Comparison of ENCODE assay signal across 11 cellular contexts in the genomic region with DNA sequence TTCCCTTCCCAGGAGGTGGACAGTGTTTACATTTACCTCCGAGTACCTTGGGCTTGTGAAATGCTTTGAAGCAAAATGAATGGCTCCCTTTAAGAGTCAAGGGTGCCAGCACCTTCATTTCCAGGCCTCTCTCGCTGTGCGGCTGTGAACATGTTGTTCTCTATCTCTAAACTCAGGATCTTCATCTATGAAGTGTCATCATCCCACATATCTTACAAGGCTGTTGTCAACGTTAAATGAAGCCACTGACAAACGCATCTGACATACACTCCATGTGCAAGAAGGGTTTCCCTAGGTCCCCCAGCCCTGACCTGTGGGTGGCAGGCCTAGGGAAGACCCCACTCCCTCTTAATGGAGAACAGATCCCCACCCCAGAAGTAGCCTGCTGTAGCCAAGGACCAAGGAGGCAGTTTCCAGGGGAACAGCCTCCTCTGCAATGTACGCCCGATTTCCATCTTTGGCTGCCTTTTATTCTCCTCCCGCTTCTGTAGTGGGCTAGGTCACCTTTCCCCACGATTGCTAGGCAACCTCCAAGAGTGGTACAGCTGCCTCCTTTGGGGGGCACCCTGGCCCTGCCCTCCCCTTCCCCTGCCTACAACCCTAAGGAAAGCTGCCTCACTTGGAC. TPM values are rescaled to one million over a fixed set of nuclear protein-coding genes. Genes with fewer than 3 reads are reported as not detected.
DNase-seq lines count a peak whose midpoint lies in the region; ATAC-seq lines count a peak whose summit lies in the region.
"Had no signal": no experiment of that assay in that cellular context is flagged by ENCODE, and none has a peak within 500 bp of the region (broad histone marks: within the 10 kb centered on the region; RNA-seq: fewer than 3 reads in every experiment).

No MANE protein-coding gene starts in this region.

- H3K36me3 ChIP-seq in neuronal stem cell (replicated peaks in 1 of 2; ENCODE audit: control insufficient read depth in 2 of 2, insufficient read depth in 2 of 2, low read length in 2 of 2) = peaks cover 20 to 65% of the 10 kb centered on the region in 2 donors

- H2BK5ac ChIP-seq in neuronal stem cell (ENCODE audit: low read length) = no peak overlapping the region

- DNase-seq in EH (ENCODE audit: low read depth) (peak; percentile 17), T-helper 17 cell (no peak), epithelial cell of prostate (ENCODE audit: low read depth, low spot score) (no peak), neuronal stem cell (ENCODE audit: low spot score) (no peak)
- DNase-seq in stimulated activated effector memory CD8-positive, alpha-beta T cell treated with anti-CD3 and anti-CD28 coated beads, Interleukin-12 subunit alpha, Interleukin-12 subunit beta, amount 100 ng/mL, for 72 hours (ENCODE audit: low spot score in 2 of 2) = no peak
- DNase-seq: NCI-H1417 treated with DMSO at 0.1 percent for 48 hours; NCI-H446; psoas muscle; stimulated activated CD4-positive, alpha-beta T cell treated with anti-CD3 and anti-CD28 coated beads, Interleukin-2, amount 100 ng/mL, for 48 hours had no signal

- H2BK120ac ChIP-seq in neuronal stem cell (ENCODE audit: low read depth, low read length) = no peak overlapping the region

- H4K91ac ChIP-seq in neuronal stem cell (ENCODE audit: low read depth, low read length, poor library complexity) = no peak overlapping the region

- no peaks in the 10 kb centered on the region for H3K36me3 Mint-ChIP-seq in T-helper 17 cell (ENCODE audit: low read depth)
- H3K36me3 Mint-ChIP-seq in stimulated activated effector memory CD8-positive, alpha-beta T cell treated with anti-CD3 and anti-CD28 coated beads, Interleukin-12 subunit alpha, Interleukin-12 subunit beta, amount 100 ng/mL, for 72 hours = no peaks in the 10 kb centered on the region

- H2AK5ac ChIP-seq in neuronal stem cell (ENCODE audit: low read depth, low read length) = no peak overlapping the region

- H3K4me1 ChIP-seq in neuronal stem cell (ENCODE audit: control insufficient read depth in 2 of 2, insufficient read depth in 1 of 2, low read depth in 1 of 2, low read length in 2 of 2) = peaks cover 18% of the 10 kb centered on the region in 2 donors

- H2BK15ac ChIP-seq in neuronal stem cell (ENCODE audit: low read length) = no peak overlapping the region

- no peaks in the 10 kb centered on the region for H3K9me3 ChIP-seq in T-helper 17 cell (ENCODE audit: control insufficient read depth, low read length, poor library complexity, severe bottlenecking)
- peaks cover 0 to 3% of the 10 kb centered on the region in 2 donors for H3K9me3 ChIP-seq in neuronal stem cell (replicated peaks in 1 of 2; ENCODE audit: control insufficient read depth in 2 of 2, insufficient read depth in 1 of 2, low read depth in 1 of 2, low read length in 2 of 2)
- H3K9me3 ChIP-seq: psoas muscle had no signal

- H3K79me1 ChIP-seq in neuronal stem cell (ENCODE audit: low read depth, low read length) = peaks cover 21% of the 10 kb centered on the region

- no CpG with 5 or more reads among the region's 9 CpGs for WGBS in neuronal stem cell (ENCODE audit: extremely low coverage in 2 of 2, insufficient read length in 2 of 2, insufficient replicate concordance in 1 of 2), 2 donors

- no peaks in the 10 kb centered on the region for H3K27me3 ChIP-seq in neuronal stem cell (ENCODE audit: control insufficient read depth in 3 of 3, insufficient read depth in 3 of 3, low read depth in 1 of 3, low read length in 3 of 3)

- no peak overlapping the region for H3K18ac ChIP-seq in neuronal stem cell (ENCODE audit: low read length)

- H4K8ac ChIP-seq in neuronal stem cell (ENCODE audit: low read depth, low read length) = no peak overlapping the region

- ATAC-seq in T-helper 17 cell = no peak
- no peak for ATAC-seq in stimulated activated effector memory CD8-positive, alpha-beta T cell treated with anti-CD3 and anti-CD28 coated beads, Interleukin-12 subunit alpha, Interleukin-12 subunit beta, amount 100 ng/mL, for 72 hours
- no peak for ATAC-seq in HG03457 (IDR thresholded peaks at IDR 0.05; ENCODE audit: unreplicated experiment)
- no peak for ATAC-seq in GM18867 (IDR thresholded peaks at IDR 0.05; ENCODE audit: unreplicated experiment)
- ATAC-seq: psoas muscle had no signal

- H3K4ac ChIP-seq in neuronal stem cell (ENCODE audit: low read length) = no peak overlapping the region

- no peak overlapping the region for H2AFZ ChIP-seq in neuronal stem cell (ENCODE audit: low read length)

- no peak overlapping the region for H3K14ac ChIP-seq in neuronal stem cell (ENCODE audit: low read length)

- peak overlapping the region; percentile 100 for H3K27ac Mint-ChIP-seq in T-helper 17 cell
- peak overlapping the region; percentile 85 for H3K27ac Mint-ChIP-seq in stimulated activated effector memory CD8-positive, alpha-beta T cell treated with anti-CD3 and anti-CD28 coated beads, Interleukin-12 subunit alpha, Interleukin-12 subunit beta, amount 100 ng/mL, for 72 hours

- H3K9ac ChIP-seq in neuronal stem cell (ENCODE audit: low read depth, low read length, poor library complexity) = no peak overlapping the region

- no peak overlapping the region for H3K4me2 ChIP-seq in neuronal stem cell (ENCODE audit: insufficient read depth, low read length, poor library complexity, severe bottlenecking)

- no peaks in the 10 kb centered on the region for H3K9me3 Mint-ChIP-seq in stimulated activated effector memory CD8-positive, alpha-beta T cell treated with anti-CD3 and anti-CD28 coated beads, Interleukin-12 subunit alpha, Interleukin-12 subunit beta, amount 100 ng/mL, for 72 hours

- H3K4me3 Mint-ChIP-seq in T-helper 17 cell = peak overlapping the region; percentile 15
- H3K4me3 Mint-ChIP-seq in stimulated activated effector memory CD8-positive, alpha-beta T cell treated with anti-CD3 and anti-CD28 coated beads, Interleukin-12 subunit alpha, Interleukin-12 subunit beta, amount 100 ng/mL, for 72 hours = no peak overlapping the region

- H3K27ac ChIP-seq in epithelial cell of prostate = peak overlapping the region; percentile 99
- no peak overlapping the region for H3K27ac ChIP-seq in neuronal stem cell (replicated peaks; ENCODE audit: low read length)
- H3K27ac ChIP-seq: psoas muscle had no signal

- no peak overlapping the region for H2BK12ac ChIP-seq in neuronal stem cell (ENCODE audit: low read length)

- H3K4me1 Mint-ChIP-seq in T-helper 17 cell = peaks cover 64% of the 10 kb centered on the region
- H3K4me1 Mint-ChIP-seq in stimulated activated effector memory CD8-positive, alpha-beta T cell treated with anti-CD3 and anti-CD28 coated beads, Interleukin-12 subunit alpha, Interleukin-12 subunit beta, amount 100 ng/mL, for 72 hours = peaks cover 57% of the 10 kb centered on the region

- H3K27me3 Mint-ChIP-seq in T-helper 17 cell = no peaks in the 10 kb centered on the region

- H3K4me3 ChIP-seq in neuronal stem cell (ENCODE audit: low read length in 2 of 2) = no peak overlapping the region
- H3K4me3 ChIP-seq: psoas muscle had no signal

- H3K23ac ChIP-seq in neuronal stem cell (ENCODE audit: low read depth, low read length, poor library complexity) = no peak overlapping the region

RNA-seq across cellular contexts. Expression of a gene that starts 7.6 kb away (rescaled TPM):
- total RNA-seq in T-helper 17 cell = 10 to 100 TPM; 36.8 to 88.9 TPM
- 88.8 TPM for polyA plus RNA-seq in neuronal stem cell (2013, experiment 1 of 2)
- 87.0 TPM for polyA plus RNA-seq in neuronal stem cell (2013, experiment 2 of 2)
